8 cellular contexts compared by ENCODE assay signal in genomic region chr21:14120091-14120734, GRCh38.
DNase-seq lines count a peak whose midpoint lies in the region; ATAC-seq and TF ChIP-seq lines count a peak whose summit lies in the region.

No MANE protein-coding gene starts in this region.

- peak; percentile 6 for DNase-seq in AG08395 (ENCODE audit: low spot score)
- peak; percentile 75 for DNase-seq in GM12865 (ENCODE audit: low read depth)
- DNase-seq in NCI-H2107 treated with DMSO at 0.1 percent for 48 hours (lab: John Stamatoyannopoulos, UW; ENCODE audit: unreplicated experiment), result peak; percentile 43
- peak; percentile 29 for DNase-seq in activated T-helper 2 cell treated with anti-CD3 and anti-CD28 coated beads, Interferon-gamma antibody, Interleukin-2, Interleukin-4, amounts not matched to agents 10 μg/mL and 5 μg/mL and 100 μg/mL, durations not matched to agents 14 hours and 24 hours and 36 hours (ENCODE audit: low spot score)
- DNase-seq in left kidney (ENCODE audit: low read depth, low spot score), result peak; percentile 6
- no peak for DNase-seq in thoracic aorta (ENCODE audit: low spot score)
- no peak for DNase-seq in spleen

- ATAC-seq in HG02678 (IDR thresholded peaks at IDR 0.05; ENCODE audit: unreplicated experiment) (peak; percentile 44), thoracic aorta (ENCODE audit: insufficient number of reproducible peaks, low FRiP score, low read depth) (no peak)

- TF ChIP-seq CTCF in GM12865 (IDR thresholded peaks at IDR 0.05; ENCODE audit: insufficient read depth, low read depth, low read length, missing control alignments), result peak; percentile 82
- peak; percentile 17 for TF ChIP-seq CTCF in thoracic aorta (IDR thresholded peaks at IDR 0.05)
- TF ChIP-seq CTCF in spleen (IDR thresholded peaks at IDR 0.05 in 8 of 11, conservative IDR thresholded peaks at IDR 0.05 in 3 of 11), result peak in 5 of 11 experiments; percentile 16 to 41 (median 37)

- H3K36me3 ChIP-seq in thoracic aorta (no peaks in the 10 kb centered on the region), spleen (no peaks in the 10 kb centered on the region)

- TF ChIP-seq POLR2A in spleen (IDR thresholded peaks at IDR 0.05), result no peak

- H3K4me1 Mint-ChIP-seq in activated T-helper 2 cell treated with anti-CD3 and anti-CD28 coated beads, Interferon-gamma antibody, Interleukin-2, Interleukin-4, amounts not matched to agents 10 μg/mL and 5 μg/mL and 100 μg/mL, durations not matched to agents 14 hours and 24 hours and 36 hours (ENCODE audit: low read depth), result peaks cover 12% of the 10 kb centered on the region

- WGBS in spleen, 5 donors, result 25 to 46% (median 37%) methylated on average over 4 of the region's 4 CpGs

- H3K27me3 Mint-ChIP-seq in activated T-helper 2 cell treated with anti-CD3 and anti-CD28 coated beads, Interferon-gamma antibody, Interleukin-2, Interleukin-4, amounts not matched to agents 10 μg/mL and 5 μg/mL and 100 μg/mL, durations not matched to agents 14 hours and 24 hours and 36 hours (ENCODE audit: low read depth), result no peaks in the 10 kb centered on the region

- H3K9me3 ChIP-seq in thoracic aorta, result no peaks in the 10 kb centered on the region
- peaks cover 0 to 11% (median 0%) of the 10 kb centered on the region in 8 donors for H3K9me3 ChIP-seq in spleen

- H3K27me3 ChIP-seq in thoracic aorta (replicated peaks; ENCODE audit: insufficient read depth) (no peaks in the 10 kb centered on the region), spleen (replicated peaks in 1 of 7) (no peaks in the 10 kb centered on the region)

- H3K27ac Mint-ChIP-seq in activated T-helper 2 cell treated with anti-CD3 and anti-CD28 coated beads, Interferon-gamma antibody, Interleukin-2, Interleukin-4, amounts not matched to agents 10 μg/mL and 5 μg/mL and 100 μg/mL, durations not matched to agents 14 hours and 24 hours and 36 hours, result no peak overlapping the region

- intact Hi-C loops in activated T-helper 2 cell treated with anti-CD3 and anti-CD28 coated beads, Interferon-gamma antibody, Interleukin-2, Interleukin-4, amounts not matched to agents 10 μg/mL and 5 μg/mL and 100 μg/mL, durations not matched to agents 14 hours and 24 hours and 36 hours (cut with micrococcal nuclease), result no loop called here
- intact Hi-C loops in spleen (cut with DNase I; ENCODE audit: low total_unique reads), result no loop called here

- H3K9me3 Mint-ChIP-seq in activated T-helper 2 cell treated with anti-CD3 and anti-CD28 coated beads, Interferon-gamma antibody, Interleukin-2, Interleukin-4, amounts not matched to agents 10 μg/mL and 5 μg/mL and 100 μg/mL, durations not matched to agents 14 hours and 24 hours and 36 hours, result no peaks in the 10 kb centered on the region

- H3K27ac ChIP-seq in thoracic aorta (no peak overlapping the region), spleen (no peak overlapping the region)

- no peaks in the 10 kb centered on the region for H3K36me3 Mint-ChIP-seq in activated T-helper 2 cell treated with anti-CD3 and anti-CD28 coated beads, Interferon-gamma antibody, Interleukin-2, Interleukin-4, amounts not matched to agents 10 μg/mL and 5 μg/mL and 100 μg/mL, durations not matched to agents 14 hours and 24 hours and 36 hours (ENCODE audit: low read depth)

- H3K4me3 ChIP-seq in GM12865 (ENCODE audit: low read depth, low read length) (no peak overlapping the region), thoracic aorta (no peak overlapping the region), spleen (no peak overlapping the region)

- no peak overlapping the region for H3K4me3 Mint-ChIP-seq in activated T-helper 2 cell treated with anti-CD3 and anti-CD28 coated beads, Interferon-gamma antibody, Interleukin-2, Interleukin-4, amounts not matched to agents 10 μg/mL and 5 μg/mL and 100 μg/mL, durations not matched to agents 14 hours and 24 hours and 36 hours (ENCODE audit: low read depth)

- H3K4me1 ChIP-seq in thoracic aorta (ENCODE audit: control insufficient read depth in 1 of 2, low read depth in 2 of 2) (no peaks in the 10 kb centered on the region), spleen (peaks cover 0 to 4% (median 0%) of the 10 kb centered on the region in 6 donors)

Comparison
In these comparisons a context has a peak if more than half of its experiments do, and no peak if none do; other contexts are left out.
1. DNase-seq: peak in AG08395 (single experiment), GM12865 (single experiment), NCI-H2107 treated with DMSO at 0.1 percent for 48 hours (single experiment), activated T-helper 2 cell treated with anti-CD3 and anti-CD28 coated beads, Interferon-gamma antibody, Interleukin-2, Interleukin-4, amounts not matched to agents 10 μg/mL and 5 μg/mL and 100 μg/mL, durations not matched to agents 14 hours and 24 hours and 36 hours (single experiment) and left kidney (single experiment); none in thoracic aorta (single experiment) and spleen (single experiment).